20 cellular contexts compared by ENCODE assay signal in genomic region chr3:13200465-13200864, GRCh38.
"Had no signal": no experiment of that assay in that cellular context is flagged by ENCODE, and none has a peak within 500 bp of the region (broad histone marks: within the 10 kb centered on the region; RNA-seq: fewer than 3 reads in every experiment).

No MANE protein-coding gene starts in this region.

- DNase-seq: activated B cell treated with CpG ODN at 0.5 μM for 24 hours; activated CD4-positive, alpha-beta memory T cell treated with anti-CD3 and anti-CD28 coated beads for 36 hours; activated CD4-positive, alpha-beta T cell treated with anti-CD3 and anti-CD28 coated beads, Interleukin-2, amount 10 ng/mL, durations not matched to agents 7 days and 5 days; activated CD8-positive, alpha-beta memory T cell treated with anti-CD3 and anti-CD28 coated beads for 24 hours; activated gamma-delta T cell treated with Interleukin-2 at 50 U/mL for 16 hours; activated naive CD4-positive, alpha-beta T cell treated with anti-CD3 and anti-CD28 coated beads, Interleukin-2, amount 10 ng/mL, durations not matched to agents 7 days and 5 days; activated naive CD8-positive, alpha-beta T cell treated with anti-CD3 and anti-CD28 coated beads for 36 hours; activated T-cell treated with anti-CD3 and anti-CD28 coated beads, Interleukin-2, amount 50 U/mL, for 48 hours; caudate nucleus; NCI-H1694; NCI-H2029; NCI-H2107; NCI-H345; NCI-H510A treated with DMSO at 0.1 percent for 48 hours; PC-3; SHP77 treated with DMSO at 0.1 percent for 48 hours; T-helper 17 cell; T-helper 9 cell had no signal

- H3K36me3 ChIP-seq: breast epithelium had no signal

- H3K9me3 ChIP-seq: breast epithelium had no signal

- H3K27ac ChIP-seq: breast epithelium had no signal

- H3K4me3 ChIP-seq: breast epithelium had no signal

- FAIRE-seq: RCC 7860 had no signal

- H3K4me1 ChIP-seq: breast epithelium had no signal
